Comparison of ENCODE assay signal across 3 cellular contexts in genomic region chr9:123186029-123186428, GRCh38.
TF ChIP-seq lines count a peak whose summit lies in the region.

No MANE protein-coding gene starts in this region.

TF ChIP-seq in WTC11, 78 proteins besides CTCF, POLR2A, EP300 and RAD21:
- peak; percentile 88 for TF ChIP-seq ZNF121 (CRISPR knock-in tag; IDR thresholded peaks at IDR 0.05)

TF ChIP-seq in K562, 482 proteins besides CTCF, POLR2A, EP300 and RAD21:
- peak; percentile 73 for TF ChIP-seq ZNF121 (CRISPR knock-in tag; conservative IDR thresholded peaks at IDR 0.05)
TF ChIP-seq in K562: peak in this region for 1; not testable (repeated sequence) for 481.

TF ChIP-seq in HepG2, 621 proteins besides CTCF, POLR2A, EP300 and RAD21:
- TF ChIP-seq ZNF121 (CRISPR knock-in tag; IDR thresholded peaks at IDR 0.05): peak; percentile 55; the same call in 1 of the 2 replicates
TF ChIP-seq in HepG2: peak in this region for 1; not testable (repeated sequence) for 620.
